Comparison of ENCODE assay signal across 19 cellular contexts in the genomic region with DNA sequence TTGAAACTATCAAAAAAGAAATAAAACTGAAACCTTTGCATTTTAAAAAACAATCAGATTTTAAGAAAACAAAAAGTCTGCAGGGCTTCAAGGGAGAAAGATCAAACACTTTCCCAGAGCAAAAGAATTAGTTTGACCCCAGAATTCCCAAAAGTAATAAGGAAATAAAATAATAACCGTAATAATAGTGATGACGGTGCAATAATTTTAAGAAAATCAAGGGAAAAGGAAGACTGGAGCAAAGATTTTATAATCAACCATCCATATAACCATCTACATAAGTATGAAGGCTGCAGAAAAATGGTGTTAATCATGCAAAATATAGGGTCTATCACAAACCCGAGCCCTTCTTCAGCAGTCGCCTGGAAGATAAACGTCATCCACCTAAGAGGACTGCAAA.
DNase-seq lines count a peak whose midpoint lies in the region; ATAC-seq, FAIRE-seq and TF ChIP-seq lines count a peak whose summit lies in the region.
"Had no signal": no experiment of that assay in that cellular context is flagged by ENCODE, and none has a peak within 500 bp of the region (broad histone marks: within the 10 kb centered on the region; RNA-seq: fewer than 3 reads in every experiment).

No MANE protein-coding gene starts in this region.

- H3K4ac ChIP-seq in IMR-90 (ENCODE audit: low read depth, low read length) = no peak overlapping the region

- H3K79me2 ChIP-seq in K562 (ENCODE audit: control insufficient read depth, insufficient read depth, low read length) = no peaks in the 10 kb centered on the region

- no peak overlapping the region for H2BK20ac ChIP-seq in IMR-90 (ENCODE audit: low read depth, low read length)

- BruUV-seq in IMR-90 (replicated peaks; lab: Mats Ljungman, UMichigan) (no TSS peak), K562 (replicated peaks; lab: Mats Ljungman, UMichigan) (no TSS peak)

- H3K4me2 ChIP-seq in A549 (no peak overlapping the region), IMR-90 (ENCODE audit: low read depth, low read length) (no peak overlapping the region), K562 (ENCODE audit: insufficient read depth, low read length) (no peak overlapping the region)
- H3K4me2 ChIP-seq: BLaER1 treated with 17β-estradiol and CSF1 and Interleukin-3, amounts not matched to agents 10 nM and 100 nM had no signal

- POLR2A ChIA-PET in A549 (lab: Yijun Ruan, JAX) (no interaction called here), IMR-90 (lab: Charles Lee; ENCODE audit: unreplicated experiment) (no interaction called here), K562 (lab: Yijun Ruan, JAX) (interaction anchor here (0.6 kb wide), 1 partner anchor 24 kb away, joined by 3 read pairs; no protein-coding TSS in a partner anchor)

- no peak overlapping the region for H4K5ac ChIP-seq in IMR-90 (ENCODE audit: low read depth, low read length)

- intact Hi-C loops in IMR-90 (cut with micrococcal nuclease) (no loop called here), K562 (cut with micrococcal nuclease) (no loop called here), ascending aorta (cut with DNase I) (no loop called here)

- no peak overlapping the region for H3K27ac ChIP-seq in A549
- no peak overlapping the region for H3K27ac ChIP-seq in IMR-90 (ENCODE audit: insufficient read depth, low read length)
- H3K27ac ChIP-seq in K562 (ENCODE audit: extremely low read depth, low read depth, low read length) = no peak overlapping the region
- no peak overlapping the region for H3K27ac ChIP-seq in ascending aorta
- no peak overlapping the region for H3K27ac ChIP-seq in suprapubic skin
- H3K27ac ChIP-seq: BLaER1 treated with 17β-estradiol and CSF1 and Interleukin-3, amounts not matched to agents 10 nM and 100 nM; C4-2B had no signal

- 20% methylated on average over 5 of the region's 5 CpGs for WGBS in A549 (ENCODE audit: missing lambda C conversion rate)
- WGBS in IMR-90 (ENCODE audit: extremely low coverage in 2 of 2, insufficient read length in 1 of 2), 2 experiments = no CpG with 5 or more reads among the region's 5 CpGs
- WGBS in K562 (ENCODE audit: insufficient coverage, low coverage, missing lambda C conversion rate) = 0% methylated on average over 5 of the region's 5 CpGs
- 92% methylated on average over 5 of the region's 5 CpGs for WGBS in suprapubic skin

- H3K27me3 ChIP-seq in IMR-90 (ENCODE audit: control insufficient read depth, insufficient read depth, low read length) (no peaks in the 10 kb centered on the region), K562 (ENCODE audit: control insufficient read depth in 2 of 2, insufficient read depth in 2 of 2, low read length in 2 of 2) (peaks cover 0 to 7% of the 10 kb centered on the region in 2 experiments; a peak in 2 of 5 replicates), ascending aorta (no peaks in the 10 kb centered on the region), suprapubic skin (no peaks in the 10 kb centered on the region)
- H3K27me3 ChIP-seq: BLaER1 treated with 17β-estradiol and CSF1 and Interleukin-3, amounts not matched to agents 10 nM and 100 nM had no signal

- TF ChIP-seq CTCF in A549 (IDR thresholded peaks at IDR 0.05) (no peak), IMR-90 (conservative IDR thresholded peaks at IDR 0.05; ENCODE audit: low read depth, low read length) (no peak), K562 (IDR thresholded peaks at IDR 0.05 in 2 of 3, conservative IDR thresholded peaks at IDR 0.05 in 1 of 3; ENCODE audit: insufficient read depth in 2 of 3, low read depth in 1 of 3, low read length in 3 of 3) (no peak), ascending aorta (IDR thresholded peaks at IDR 0.05) (no peak), suprapubic skin (IDR thresholded peaks at IDR 0.05) (no peak)

- DNase-seq in A549 (ENCODE audit: low read depth in 1 of 2, low spot score in 1 of 2) (no peak), IMR-90 (no peak), K562 (ENCODE audit: extremely low read depth in 1 of 4, low spot score in 3 of 4) (no peak), ascending aorta (ENCODE audit: low spot score in 2 of 2) (no peak), suprapubic skin (ENCODE audit: low spot score in 2 of 2) (no peak)
- DNase-seq: 8988T; AML-193; Caco-2; Calu3; CD4-positive, alpha-beta T cell; CD8-positive, alpha-beta T cell; DMS79 treated with DMSO at 0.1 percent for 48 hours; GF-D8 had no signal

- H2BK15ac ChIP-seq in IMR-90 (ENCODE audit: low read depth, low read length) = no peak overlapping the region

- TF ChIP-seq EP300 in A549 (IDR thresholded peaks at IDR 0.05) = no peak
- TF ChIP-seq EP300 in K562 (IDR thresholded peaks at IDR 0.05; ENCODE audit: low read length) = no peak
- TF ChIP-seq EP300 in suprapubic skin (IDR thresholded peaks at IDR 0.05) = no peak

- no peak overlapping the region for H3K14ac ChIP-seq in IMR-90 (replicated peaks; ENCODE audit: low read depth, low read length)

- H2AFZ ChIP-seq in IMR-90 (replicated peaks; ENCODE audit: low read length, poor library complexity) = no peak overlapping the region
- no peak overlapping the region for H2AFZ ChIP-seq in K562 (ENCODE audit: low read depth, low read length)

- H3K18ac ChIP-seq in IMR-90 (ENCODE audit: low read depth, low read length) = no peak overlapping the region

- in situ Hi-C loops in IMR-90 (cut with MboI; ENCODE audit: low sequenced_read_pairs) = no loop called here
- in situ Hi-C loops in K562 (cut with MboI) = no loop called here

- H3K9ac ChIP-seq in IMR-90 (ENCODE audit: low read depth, low read length) = no peak overlapping the region
- H3K9ac ChIP-seq in K562 (ENCODE audit: insufficient read depth in 1 of 2, low read depth in 2 of 2, low read length in 2 of 2) = no peak overlapping the region
- H3K9ac ChIP-seq: BLaER1 treated with 17β-estradiol and CSF1 and Interleukin-3, amounts not matched to agents 10 nM and 100 nM had no signal

- H3K4me3 ChIP-seq in A549 (no peak overlapping the region), IMR-90 (ENCODE audit: insufficient read depth, low read depth, low read length) (no peak overlapping the region), K562 (no peak overlapping the region), ascending aorta (no peak overlapping the region), suprapubic skin (no peak overlapping the region)
- H3K4me3 ChIP-seq: BLaER1 treated with 17β-estradiol and CSF1 and Interleukin-3, amounts not matched to agents 10 nM and 100 nM had no signal

- no peak overlapping the region for H2AK5ac ChIP-seq in IMR-90 (ENCODE audit: low read depth, low read length)

- no peaks in the 10 kb centered on the region for H3K36me3 ChIP-seq in IMR-90 (ENCODE audit: control insufficient read depth, insufficient read depth, low read length)
- no peaks in the 10 kb centered on the region for H3K36me3 ChIP-seq in K562 (ENCODE audit: control insufficient read depth, insufficient read depth, low read length)
- no peaks in the 10 kb centered on the region for H3K36me3 ChIP-seq in ascending aorta
- no peaks in the 10 kb centered on the region for H3K36me3 ChIP-seq in suprapubic skin
- H3K36me3 ChIP-seq: BLaER1 treated with 17β-estradiol and CSF1 and Interleukin-3, amounts not matched to agents 10 nM and 100 nM had no signal

- no peak overlapping the region for H2AK9ac ChIP-seq in IMR-90 (replicated peaks; ENCODE audit: low read depth, low read length, poor library complexity)

- H3K56ac ChIP-seq in IMR-90 (ENCODE audit: extremely low read depth, insufficient read depth, low read length) = no peak overlapping the region

- H3K9me3 ChIP-seq in A549 = no peaks in the 10 kb centered on the region
- H3K9me3 ChIP-seq in IMR-90 (ENCODE audit: control insufficient read depth, insufficient read depth, low read length) = peaks cover 12% of the 10 kb centered on the region
- no peaks in the 10 kb centered on the region for H3K9me3 ChIP-seq in K562 (replicated peaks; ENCODE audit: control insufficient read depth, insufficient read depth, low read depth, low read length)
- no peaks in the 10 kb centered on the region for H3K9me3 ChIP-seq in ascending aorta
- peaks cover 4% of the 10 kb centered on the region for H3K9me3 ChIP-seq in suprapubic skin
- H3K9me3 ChIP-seq: Caco-2 had no signal

- no peak overlapping the region for H2BK120ac ChIP-seq in IMR-90 (ENCODE audit: low read depth, low read length)

- no peaks in the 10 kb centered on the region for H3K79me1 ChIP-seq in IMR-90 (ENCODE audit: low read depth in 1 of 2, low read length in 2 of 2)

- no peak for FAIRE-seq in A549 (lab: Jason Lieb, UNC)
- no peak for FAIRE-seq in K562 (lab: Jason Lieb, UNC)
- FAIRE-seq: A204.1, G401.6, GM12891, GM19239 had no signal

- ATAC-seq in A549 = no peak
- ATAC-seq in IMR-90 (ENCODE audit: low read depth) = no peak
- ATAC-seq in K562 = no peak
- ATAC-seq: CD8-positive, alpha-beta T cell had no signal

- dilution Hi-C loops in IMR-90 (cut with HindIII; ENCODE audit: low sequenced_read_pairs, unreplicated experiment) = no loop called here

- H4K20me1 ChIP-seq in IMR-90 (ENCODE audit: insufficient read depth, low read length) (no peaks in the 10 kb centered on the region), K562 (replicated peaks; ENCODE audit: control insufficient read depth, insufficient read depth, low read length) (no peaks in the 10 kb centered on the region)
- H4K20me1 ChIP-seq: BLaER1 treated with 17β-estradiol and CSF1 and Interleukin-3, amounts not matched to agents 10 nM and 100 nM had no signal

- no peak overlapping the region for H4K8ac ChIP-seq in IMR-90 (ENCODE audit: low read depth in 2 of 2, low read length in 2 of 2)

- no peak overlapping the region for H4K91ac ChIP-seq in IMR-90 (ENCODE audit: insufficient read depth, low read depth, low read length)

- TF ChIP-seq RAD21 in A549 (conservative IDR thresholded peaks at IDR 0.05 in 1 of 2, IDR thresholded peaks at IDR 0.05 in 1 of 2) (no peak), IMR-90 (IDR thresholded peaks at IDR 0.05; ENCODE audit: low read length) (no peak), K562 (CRISPR knock-in tag; conservative IDR thresholded peaks at IDR 0.05 in 1 of 2, IDR thresholded peaks at IDR 0.05 in 1 of 2) (no peak)

- CTCF ChIA-PET in A549 (lab: Yijun Ruan, JAX) = no interaction called here
- CTCF ChIA-PET in IMR-90 (lab: Yijun Ruan, JAX) = no interaction called here
- CTCF ChIA-PET in K562 (lab: Yijun Ruan, JAX; ENCODE audit: low intra/inter-chr PET ratio) = no interaction called here

- no peak overlapping the region for H3K23ac ChIP-seq in IMR-90 (ENCODE audit: low read depth, low read length)

- TF ChIP-seq POLR2A in A549 (IDR thresholded peaks at IDR 0.05; ENCODE audit: low read length) (no peak), IMR-90 (IDR thresholded peaks at IDR 0.05; ENCODE audit: low read depth, low read length) (no peak), K562 (conservative IDR thresholded peaks at IDR 0.05) (no peak), suprapubic skin (IDR thresholded peaks at IDR 0.05) (no peak)

- H3K9me1 ChIP-seq in IMR-90 (ENCODE audit: insufficient read depth, low read length) (no peaks in the 10 kb centered on the region), K562 (ENCODE audit: control insufficient read depth, insufficient read depth, low read length) (no peaks in the 10 kb centered on the region)

- H2BK5ac ChIP-seq in IMR-90 (ENCODE audit: low read depth, low read length, poor library complexity, severe bottlenecking) = no peak overlapping the region

- H3K4me1 ChIP-seq in A549 (no peaks in the 10 kb centered on the region), IMR-90 (ENCODE audit: control insufficient read depth, insufficient read depth, low read length) (no peaks in the 10 kb centered on the region), K562 (replicated peaks in 1 of 2; ENCODE audit: control insufficient read depth in 2 of 2, insufficient read depth in 2 of 2, low read length in 2 of 2) (no peaks in the 10 kb centered on the region), ascending aorta (no peaks in the 10 kb centered on the region), suprapubic skin (no peaks in the 10 kb centered on the region)
- H3K4me1 ChIP-seq: BLaER1 treated with 17β-estradiol and CSF1 and Interleukin-3, amounts not matched to agents 10 nM and 100 nM; Caco-2 had no signal
